ENCODE assay signal across 12 cellular contexts in the genomic region with DNA sequence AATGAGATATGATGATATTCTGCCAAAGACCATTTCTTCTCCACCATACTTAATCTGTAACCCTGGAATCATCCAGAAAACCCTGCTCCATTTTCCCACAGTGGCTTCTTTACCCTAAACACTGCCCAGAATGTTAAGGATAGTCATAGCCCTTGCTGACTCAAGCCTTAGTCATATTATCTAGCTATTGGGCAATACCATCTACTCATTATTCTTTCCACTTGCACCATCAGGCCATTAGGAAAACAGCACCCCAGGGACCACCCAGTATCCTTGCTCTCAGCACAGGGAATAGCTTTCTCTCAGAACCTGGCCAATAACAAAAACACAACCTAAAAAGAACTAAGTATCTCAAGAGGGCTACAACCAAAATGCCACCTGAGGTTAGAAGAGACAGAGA.
DNase-seq lines count a peak whose midpoint lies in the region; ATAC-seq and TF ChIP-seq lines count a peak whose summit lies in the region.
"Had no signal": no experiment of that assay in that cellular context is flagged by ENCODE, and none has a peak within 500 bp of the region (broad histone marks: within the 10 kb centered on the region; RNA-seq: fewer than 3 reads in every experiment).

No MANE protein-coding gene starts in this region.

- H3K27me3 ChIP-seq in psoas muscle (ENCODE audit: insufficient read depth in 3 of 3, low read length in 2 of 3), result no peaks in the 10 kb centered on the region
- no peaks in the 10 kb centered on the region for H3K27me3 ChIP-seq in GM23338 (ENCODE audit: insufficient read depth)

- intact Hi-C loops in Calu3 (cut with micrococcal nuclease; ENCODE audit: unreplicated experiment), result no loop called here
- intact Hi-C loops in psoas muscle (cut with DNase I), result loop anchor here in 1 of 2 donors (10.0 kb wide), 1 partner anchor 165 kb away; no protein-coding TSS in a partner anchor

- H3K4me1 ChIP-seq in psoas muscle (peaks cover 42% of the 10 kb centered on the region), GM23338 (ENCODE audit: insufficient read depth) (no peaks in the 10 kb centered on the region)

- no TSS peak for BruUV-seq in Calu3 (replicated peaks; lab: Mats Ljungman, UMichigan)

- H4K20me1 ChIP-seq in GM23338 (replicated peaks; ENCODE audit: insufficient read depth), result no peaks in the 10 kb centered on the region

- H3K4me1 Mint-ChIP-seq in Calu3 (ENCODE audit: low read depth, unreplicated experiment) (peaks cover 61% of the 10 kb centered on the region), GM23338 (peaks cover 3% of the 10 kb centered on the region; the same call in 2 of the 3 replicates)

- peak; percentile 87 for ATAC-seq in esophagus mucosa
- peak; percentile 56 to 63 (median 59) for ATAC-seq in psoas muscle
- no peak for ATAC-seq in HG02970 (IDR thresholded peaks at IDR 0.05; ENCODE audit: low FRiP score, unreplicated experiment)
- no peak for ATAC-seq in GM23338
- no peak for ATAC-seq in HG02981 (IDR thresholded peaks at IDR 0.05; ENCODE audit: unreplicated experiment)

- no peak overlapping the region for H3K4me2 ChIP-seq in GM23338

- CTCF ChIA-PET in Calu3 (lab: Charles Lee), result no interaction called here

- H3K9me3 ChIP-seq in psoas muscle, result no peaks in the 10 kb centered on the region

- H3K36me3 ChIP-seq in psoas muscle (ENCODE audit: insufficient read depth in 1 of 2, low read depth in 1 of 2), result no peaks in the 10 kb centered on the region
- no peaks in the 10 kb centered on the region for H3K36me3 ChIP-seq in GM23338 (ENCODE audit: insufficient read depth)
- H3K36me3 ChIP-seq: cardiac muscle cell had no signal

- H3K4me3 Mint-ChIP-seq in Calu3 (ENCODE audit: low read depth, unreplicated experiment) (no peak overlapping the region), GM23338 (no peak overlapping the region)

- H3K4me3 ChIP-seq in psoas muscle (no peak overlapping the region), GM23338 (no peak overlapping the region)
- H3K4me3 ChIP-seq: cardiac muscle cell had no signal

- DNase-seq in Calu3 (peak; percentile 8), NCI-H460 (ENCODE audit: extremely low read depth, low read depth) (peak; percentile 51), psoas muscle (peak; percentile 61 to 72), GM23338 (ENCODE audit: low spot score) (no peak), NAMALWA (ENCODE audit: low spot score) (no peak)
- DNase-seq: activated CD8-positive, alpha-beta memory T cell treated with anti-CD3 and anti-CD28 coated beads for 24 hours; NCI-H1048; SHP77 treated with DMSO at 0.1 percent for 48 hours had no signal

- H3K9me2 ChIP-seq in GM23338 (ENCODE audit: insufficient read depth), result no peaks in the 10 kb centered on the region

- H3K27ac ChIP-seq in psoas muscle (peak overlapping the region; percentile 0), GM23338 (ENCODE audit: low read depth) (no peak overlapping the region)
- H3K27ac ChIP-seq: cardiac muscle cell had no signal

- H3F3A ChIP-seq in GM23338 (replicated peaks; ENCODE audit: low read depth), result no peaks in the 10 kb centered on the region

- peak overlapping the region; percentile 48 for H3K27ac Mint-ChIP-seq in Calu3 (ENCODE audit: unreplicated experiment)
- no peak overlapping the region for H3K27ac Mint-ChIP-seq in GM23338

- no peaks in the 10 kb centered on the region for H3K79me2 ChIP-seq in GM23338 (replicated peaks; ENCODE audit: insufficient read depth)

- peaks cover 4% of the 10 kb centered on the region for H3K36me3 Mint-ChIP-seq in Calu3 (ENCODE audit: insufficient read depth, unreplicated experiment)
- no peaks in the 10 kb centered on the region for H3K36me3 Mint-ChIP-seq in GM23338 (ENCODE audit: low read depth)

- H2AFZ ChIP-seq in GM23338, result no peak overlapping the region

- TF ChIP-seq CTCF in Calu3 (IDR thresholded peaks at IDR 0.05; ENCODE audit: unreplicated experiment) (no peak), psoas muscle (IDR thresholded peaks at IDR 0.05) (no peak), GM23338 (conservative IDR thresholded peaks at IDR 0.05; ENCODE audit: low read depth in 2 of 2) (no peak)

- H3K9me3 Mint-ChIP-seq in Calu3 (ENCODE audit: low read depth, unreplicated experiment), result no peaks in the 10 kb centered on the region
- H3K9me3 Mint-ChIP-seq in GM23338, result no peaks in the 10 kb centered on the region

- no peaks in the 10 kb centered on the region for H3K27me3 Mint-ChIP-seq in Calu3 (ENCODE audit: unreplicated experiment)
- H3K27me3 Mint-ChIP-seq in GM23338 (ENCODE audit: insufficient read depth, low read depth, poor library complexity), result no peaks in the 10 kb centered on the region

TF ChIP-seq in GM23338, 12 proteins besides CTCF, POLR2A, EP300 and RAD21 (continues in another document):
- TF ChIP-seq CREB1 (CRISPR knock-in tag; IDR thresholded peaks at IDR 0.05; ENCODE audit: low read depth) (no peak), POLR2AphosphoS5 (IDR thresholded peaks at IDR 0.05; ENCODE audit: low read depth) (no peak), STAT1 (IDR thresholded peaks at IDR 0.05; ENCODE audit: unreplicated experiment) (no peak), ZNF114 (CRISPR knock-in tag; IDR thresholded peaks at IDR 0.05) (no peak), ZNF331 (CRISPR knock-in tag; IDR thresholded peaks at IDR 0.05; ENCODE audit: low read depth) (no peak), NANOG (IDR thresholded peaks at IDR 0.05; ENCODE audit: borderline replicate concordance) (no peak), EZH2phosphoT487 (IDR thresholded peaks at IDR 0.05; ENCODE audit: unreplicated experiment) (no peak)
- TF ChIP-seq, protein P1, sequence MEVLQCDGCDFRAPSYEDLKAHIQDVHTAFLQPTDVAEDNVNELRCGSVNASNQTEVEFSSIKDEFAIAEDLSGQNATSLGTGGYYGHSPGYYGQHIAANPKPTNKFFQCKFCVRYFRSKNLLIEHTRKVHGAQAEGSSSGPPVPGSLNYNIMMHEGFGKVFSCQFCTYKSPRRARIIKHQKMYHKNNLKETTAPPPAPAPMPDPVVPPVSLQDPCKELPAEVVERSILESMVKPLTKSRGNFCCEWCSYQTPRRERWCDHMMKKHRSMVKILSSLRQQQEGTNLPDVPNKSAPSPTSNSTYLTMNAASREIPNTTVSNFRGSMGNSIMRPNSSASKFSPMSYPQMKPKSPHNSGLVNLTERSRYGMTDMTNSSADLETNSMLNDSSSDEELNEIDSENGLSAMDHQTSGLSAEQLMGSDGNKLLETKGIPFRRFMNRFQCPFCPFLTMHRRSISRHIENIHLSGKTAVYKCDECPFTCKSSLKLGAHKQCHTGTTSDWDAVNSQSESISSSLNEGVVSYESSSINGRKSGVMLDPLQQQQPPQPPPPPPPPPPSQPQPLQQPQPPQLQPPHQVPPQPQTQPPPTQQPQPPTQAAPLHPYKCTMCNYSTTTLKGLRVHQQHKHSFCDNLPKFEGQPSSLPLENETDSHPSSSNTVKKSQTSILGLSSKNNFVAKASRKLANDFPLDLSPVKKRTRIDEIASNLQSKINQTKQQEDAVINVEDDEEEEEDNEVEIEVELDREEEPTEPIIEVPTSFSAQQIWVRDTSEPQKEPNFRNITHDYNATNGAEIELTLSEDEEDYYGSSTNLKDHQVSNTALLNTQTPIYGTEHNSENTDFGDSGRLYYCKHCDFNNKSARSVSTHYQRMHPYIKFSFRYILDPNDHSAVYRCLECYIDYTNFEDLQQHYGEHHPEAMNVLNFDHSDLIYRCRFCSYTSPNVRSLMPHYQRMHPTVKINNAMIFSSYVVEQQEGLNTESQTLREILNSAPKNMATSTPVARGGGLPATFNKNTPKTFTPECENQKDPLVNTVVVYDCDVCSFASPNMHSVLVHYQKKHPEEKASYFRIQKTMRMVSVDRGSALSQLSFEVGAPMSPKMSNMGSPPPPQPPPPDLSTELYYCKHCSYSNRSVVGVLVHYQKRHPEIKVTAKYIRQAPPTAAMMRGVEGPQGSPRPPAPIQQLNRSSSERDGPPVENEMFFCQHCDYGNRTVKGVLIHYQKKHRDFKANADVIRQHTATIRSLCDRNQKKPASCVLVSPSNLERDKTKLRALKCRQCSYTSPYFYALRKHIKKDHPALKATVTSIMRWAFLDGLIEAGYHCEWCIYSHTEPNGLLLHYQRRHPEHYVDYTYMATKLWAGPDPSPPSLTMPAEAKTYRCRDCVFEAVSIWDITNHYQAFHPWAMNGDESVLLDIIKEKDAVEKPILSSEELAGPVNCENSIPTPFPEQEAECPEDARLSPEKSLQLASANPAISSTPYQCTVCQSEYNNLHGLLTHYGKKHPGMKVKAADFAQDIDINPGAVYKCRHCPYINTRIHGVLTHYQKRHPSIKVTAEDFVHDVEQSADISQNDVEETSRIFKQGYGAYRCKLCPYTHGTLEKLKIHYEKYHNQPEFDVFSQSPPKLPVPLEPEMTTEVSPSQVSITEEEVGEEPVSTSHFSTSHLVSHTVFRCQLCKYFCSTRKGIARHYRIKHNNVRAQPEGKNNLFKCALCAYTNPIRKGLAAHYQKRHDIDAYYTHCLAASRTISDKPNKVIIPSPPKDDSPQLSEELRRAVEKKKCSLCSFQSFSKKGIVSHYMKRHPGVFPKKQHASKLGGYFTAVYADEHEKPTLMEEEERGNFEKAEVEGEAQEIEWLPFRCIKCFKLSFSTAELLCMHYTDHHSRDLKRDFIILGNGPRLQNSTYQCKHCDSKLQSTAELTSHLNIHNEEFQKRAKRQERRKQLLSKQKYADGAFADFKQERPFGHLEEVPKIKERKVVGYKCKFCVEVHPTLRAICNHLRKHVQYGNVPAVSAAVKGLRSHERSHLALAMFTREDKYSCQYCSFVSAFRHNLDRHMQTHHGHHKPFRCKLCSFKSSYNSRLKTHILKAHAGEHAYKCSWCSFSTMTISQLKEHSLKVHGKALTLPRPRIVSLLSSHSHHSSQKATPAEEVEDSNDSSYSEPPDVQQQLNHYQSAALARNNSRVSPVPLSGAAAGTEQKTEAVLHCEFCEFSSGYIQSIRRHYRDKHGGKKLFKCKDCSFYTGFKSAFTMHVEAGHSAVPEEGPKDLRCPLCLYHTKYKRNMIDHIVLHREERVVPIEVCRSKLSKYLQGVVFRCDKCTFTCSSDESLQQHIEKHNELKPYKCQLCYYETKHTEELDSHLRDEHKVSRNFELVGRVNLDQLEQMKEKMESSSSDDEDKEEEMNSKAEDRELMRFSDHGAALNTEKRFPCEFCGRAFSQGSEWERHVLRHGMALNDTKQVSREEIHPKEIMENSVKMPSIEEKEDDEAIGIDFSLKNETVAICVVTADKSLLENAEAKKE (CRISPR knock-in tag; IDR thresholded peaks at IDR 0.05), result no peak
- TF ChIP-seq, protein P2, sequence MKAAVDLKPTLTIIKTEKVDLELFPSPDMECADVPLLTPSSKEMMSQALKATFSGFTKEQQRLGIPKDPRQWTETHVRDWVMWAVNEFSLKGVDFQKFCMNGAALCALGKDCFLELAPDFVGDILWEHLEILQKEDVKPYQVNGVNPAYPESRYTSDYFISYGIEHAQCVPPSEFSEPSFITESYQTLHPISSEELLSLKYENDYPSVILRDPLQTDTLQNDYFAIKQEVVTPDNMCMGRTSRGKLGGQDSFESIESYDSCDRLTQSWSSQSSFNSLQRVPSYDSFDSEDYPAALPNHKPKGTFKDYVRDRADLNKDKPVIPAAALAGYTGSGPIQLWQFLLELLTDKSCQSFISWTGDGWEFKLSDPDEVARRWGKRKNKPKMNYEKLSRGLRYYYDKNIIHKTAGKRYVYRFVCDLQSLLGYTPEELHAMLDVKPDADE (IDR thresholded peaks at IDR 0.05), result no peak

Comparison
In these comparisons a context has a peak if more than half of its experiments do, and no peak if none do; other contexts are left out.
1. DNase-seq: peak in Calu3 (single experiment), NCI-H460 (single experiment) and psoas muscle (2 of 2); none in GM23338 (single experiment) and NAMALWA (single experiment).
2. ATAC-seq: peak in esophagus mucosa (single experiment) and psoas muscle (4 of 4); none in HG02970 (single experiment), GM23338 (single experiment) and HG02981 (single experiment).